ENCODE assay signal across 13 cellular contexts in the genomic region with DNA sequence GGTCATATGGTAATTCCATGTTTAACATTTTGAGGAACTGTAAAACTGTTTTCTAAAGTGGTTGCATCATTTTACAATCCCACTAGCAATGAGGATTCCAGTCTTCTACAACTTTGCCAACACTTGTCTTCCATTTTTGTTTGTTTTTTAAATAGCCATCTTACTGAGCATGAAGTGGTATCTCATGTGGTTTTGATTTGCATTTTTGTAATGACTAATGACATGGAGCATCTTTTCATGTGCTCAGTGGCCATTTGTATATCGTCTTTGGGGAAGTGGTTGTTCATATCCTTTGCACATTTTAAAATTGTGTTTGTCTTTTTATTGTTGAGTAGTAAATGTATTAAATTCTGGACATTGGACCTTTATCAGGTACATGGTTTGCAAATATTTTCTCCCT.
DNase-seq lines count a peak whose midpoint lies in the region; ATAC-seq and TF ChIP-seq lines count a peak whose summit lies in the region.
"Had no signal": no experiment of that assay in that cellular context is flagged by ENCODE, and none has a peak within 500 bp of the region (broad histone marks: within the 10 kb centered on the region; RNA-seq: fewer than 3 reads in every experiment).

No MANE protein-coding gene starts in this region.

- peak overlapping the region in 5 of 6 donors; percentile 4 to 63 (median 29) for H3K27ac Mint-ChIP-seq in immature natural killer cell
- H3K27ac Mint-ChIP-seq in CD8-positive, alpha-beta T cell = no peak overlapping the region
- H3K27ac Mint-ChIP-seq in activated T-helper 2 cell treated with anti-CD3 and anti-CD28 coated beads, Interferon-gamma antibody, Interleukin-2, Interleukin-4, amounts not matched to agents 10 μg/mL and 5 μg/mL and 100 μg/mL, durations not matched to agents 14 hours and 24 hours and 36 hours = no peak overlapping the region

- no peak overlapping the region for H3K27ac ChIP-seq in substantia nigra (ENCODE audit: low read depth, low read length, poor library complexity, severe bottlenecking)
- no peak overlapping the region for H3K27ac ChIP-seq in CD8-positive, alpha-beta T cell (ENCODE audit: low read depth, low read length)

- ATAC-seq in GM18519 (IDR thresholded peaks at IDR 0.05; ENCODE audit: low FRiP score, unreplicated experiment) = peak; percentile 75
- peak; percentile 67 for ATAC-seq in GM21529 (IDR thresholded peaks at IDR 0.05; ENCODE audit: unreplicated experiment)
- peak; percentile 77 for ATAC-seq in HG03521 (IDR thresholded peaks at IDR 0.05; ENCODE audit: unreplicated experiment)
- no peak for ATAC-seq in CD8-positive, alpha-beta T cell
- ATAC-seq: naive thymus-derived CD4-positive, alpha-beta T cell had no signal

- CTCF ChIA-PET in CD8-positive, alpha-beta T cell (lab: Charles Lee) = no interaction called here

- H3K36me3 ChIP-seq in CD8-positive, alpha-beta T cell (ENCODE audit: insufficient read depth, low read length) = peaks cover 31% of the 10 kb centered on the region

- POLR2A ChIA-PET in CD8-positive, alpha-beta T cell (lab: Charles Lee) = no interaction called here

- intact Hi-C loops in CD8-positive, alpha-beta T cell (cut with DNase I, micrococcal nuclease) = no loop called here
- intact Hi-C loops in activated T-helper 2 cell treated with anti-CD3 and anti-CD28 coated beads, Interferon-gamma antibody, Interleukin-2, Interleukin-4, amounts not matched to agents 10 μg/mL and 5 μg/mL and 100 μg/mL, durations not matched to agents 14 hours and 24 hours and 36 hours (cut with micrococcal nuclease) = no loop called here

- no peak for TF ChIP-seq CTCF in CD8-positive, alpha-beta T cell (IDR thresholded peaks at IDR 0.05)

- DNase-seq in immature natural killer cell (no peak), substantia nigra (lab: John Stamatoyannopoulos, UW) (no peak), RPMI8226 (no peak)
- no peak for DNase-seq in CD8-positive, alpha-beta T cell
- DNase-seq in activated T-helper 2 cell treated with anti-CD3 and anti-CD28 coated beads, Interferon-gamma antibody, Interleukin-2, Interleukin-4, amounts not matched to agents 10 μg/mL and 5 μg/mL and 100 μg/mL, durations not matched to agents 14 hours and 24 hours and 36 hours (ENCODE audit: low spot score) = no peak
- DNase-seq: DMS79; IMR-90; naive thymus-derived CD4-positive, alpha-beta T cell; NCI-H2081; OCI-M1 had no signal

- H3K27me3 Mint-ChIP-seq in immature natural killer cell (ENCODE audit: low read depth in 3 of 3) = peaks cover 0 to 1% (median 0%) of the 10 kb centered on the region in 3 donors
- H3K27me3 Mint-ChIP-seq in CD8-positive, alpha-beta T cell (ENCODE audit: low read depth) = no peaks in the 10 kb centered on the region
- H3K27me3 Mint-ChIP-seq in activated T-helper 2 cell treated with anti-CD3 and anti-CD28 coated beads, Interferon-gamma antibody, Interleukin-2, Interleukin-4, amounts not matched to agents 10 μg/mL and 5 μg/mL and 100 μg/mL, durations not matched to agents 14 hours and 24 hours and 36 hours (ENCODE audit: low read depth) = no peaks in the 10 kb centered on the region
- H3K27me3 Mint-ChIP-seq: naive thymus-derived CD4-positive, alpha-beta T cell had no signal

- no peak overlapping the region for H3K4me3 Mint-ChIP-seq in immature natural killer cell
- H3K4me3 Mint-ChIP-seq in CD8-positive, alpha-beta T cell = no peak overlapping the region
- H3K4me3 Mint-ChIP-seq in activated T-helper 2 cell treated with anti-CD3 and anti-CD28 coated beads, Interferon-gamma antibody, Interleukin-2, Interleukin-4, amounts not matched to agents 10 μg/mL and 5 μg/mL and 100 μg/mL, durations not matched to agents 14 hours and 24 hours and 36 hours (ENCODE audit: low read depth) = no peak overlapping the region

- H3K9me3 Mint-ChIP-seq in immature natural killer cell = no peaks in the 10 kb centered on the region
- H3K9me3 Mint-ChIP-seq in CD8-positive, alpha-beta T cell = peaks cover 5% of the 10 kb centered on the region
- H3K9me3 Mint-ChIP-seq in activated T-helper 2 cell treated with anti-CD3 and anti-CD28 coated beads, Interferon-gamma antibody, Interleukin-2, Interleukin-4, amounts not matched to agents 10 μg/mL and 5 μg/mL and 100 μg/mL, durations not matched to agents 14 hours and 24 hours and 36 hours = peaks cover 12% of the 10 kb centered on the region

- peaks cover 34 to 58% (median 39%) of the 10 kb centered on the region in 3 donors for H3K36me3 Mint-ChIP-seq in immature natural killer cell
- peaks cover 84% of the 10 kb centered on the region for H3K36me3 Mint-ChIP-seq in CD8-positive, alpha-beta T cell
- peaks cover 68% of the 10 kb centered on the region for H3K36me3 Mint-ChIP-seq in activated T-helper 2 cell treated with anti-CD3 and anti-CD28 coated beads, Interferon-gamma antibody, Interleukin-2, Interleukin-4, amounts not matched to agents 10 μg/mL and 5 μg/mL and 100 μg/mL, durations not matched to agents 14 hours and 24 hours and 36 hours (ENCODE audit: low read depth)

- no peaks in the 10 kb centered on the region for H3K4me1 ChIP-seq in CD8-positive, alpha-beta T cell (ENCODE audit: insufficient read depth, low read length)

- no peaks in the 10 kb centered on the region for H3K9me3 ChIP-seq in CD8-positive, alpha-beta T cell (ENCODE audit: low read length)

- no peaks in the 10 kb centered on the region for H3K27me3 ChIP-seq in CD8-positive, alpha-beta T cell (ENCODE audit: insufficient read depth, low read length)

- peaks cover 36 to 79% of the 10 kb centered on the region in 2 donors for H3K4me1 Mint-ChIP-seq in immature natural killer cell
- H3K4me1 Mint-ChIP-seq in CD8-positive, alpha-beta T cell (ENCODE audit: low read depth) = peaks cover 43% of the 10 kb centered on the region
- peaks cover 17% of the 10 kb centered on the region for H3K4me1 Mint-ChIP-seq in activated T-helper 2 cell treated with anti-CD3 and anti-CD28 coated beads, Interferon-gamma antibody, Interleukin-2, Interleukin-4, amounts not matched to agents 10 μg/mL and 5 μg/mL and 100 μg/mL, durations not matched to agents 14 hours and 24 hours and 36 hours (ENCODE audit: low read depth)

- H3K4me3 ChIP-seq in CD8-positive, alpha-beta T cell (ENCODE audit: low read depth, low read length) = no peak overlapping the region

Comparison
In these comparisons a context has a peak if more than half of its experiments do, and no peak if none do; other contexts are left out.
1. H3K27ac Mint-ChIP-seq: peak in immature natural killer cell (5 of 6); none in CD8-positive, alpha-beta T cell (single experiment) and activated T-helper 2 cell treated with anti-CD3 and anti-CD28 coated beads, Interferon-gamma antibody, Interleukin-2, Interleukin-4, amounts not matched to agents 10 μg/mL and 5 μg/mL and 100 μg/mL, durations not matched to agents 14 hours and 24 hours and 36 hours (single experiment).